Comparison of ENCODE assay signal across 16 cellular contexts in genomic region chr2:49978341-49978740, GRCh38.
"Had no signal": no experiment of that assay in that cellular context is flagged by ENCODE, and none has a peak within 500 bp of the region (broad histone marks: within the 10 kb centered on the region; RNA-seq: fewer than 3 reads in every experiment).

No MANE protein-coding gene starts in this region.

- DNase-seq: colonic mucosa; dermis blood vessel endothelial cell; esophagus squamous epithelium; foreskin fibroblast; glutamatergic neuron; left colon; left ventricle myocardium superior; mesendoderm; naive B cell; posterior cingulate gyrus; small intestine; stimulated activated CD4-positive, alpha-beta T cell treated with anti-CD3 and anti-CD28 coated beads, Interleukin-12 subunit alpha, Interleukin-12 subunit beta, amount 100 ng/mL, for 4 hours; stimulated activated naive CD4-positive, alpha-beta T cell; stomach; substantia nigra; transverse colon had no signal
